In genomic region chr9:133888779-133889491, GRCh38 we compare ENCODE assay signal across 3 cellular contexts.
TF ChIP-seq lines count a peak whose summit lies in the region.

No MANE protein-coding gene starts in this region.

TF ChIP-seq in SK-N-SH, 30 proteins besides CTCF, POLR2A, EP300 and RAD21 (continued from another document and continues in another):
- TF ChIP-seq ZBTB33 (IDR thresholded peaks at IDR 0.05; ENCODE audit: borderline replicate concordance, low read depth) (no peak), MEF2A (IDR thresholded peaks at IDR 0.05; ENCODE audit: borderline replicate concordance, low read depth) (no peak), YY1 (IDR thresholded peaks at IDR 0.05; ENCODE audit: low read depth) (no peak), TEAD4 (IDR thresholded peaks at IDR 0.05; ENCODE audit: borderline replicate concordance, insufficient read depth) (no peak), MAX (IDR thresholded peaks at IDR 0.05; ENCODE audit: low read depth) (no peak), USF1 (IDR thresholded peaks at IDR 0.05; ENCODE audit: borderline replicate concordance, low read depth) (no peak), GABPA (IDR thresholded peaks at IDR 0.05; ENCODE audit: low read depth) (no peak), NRF1 (IDR thresholded peaks at IDR 0.05; ENCODE audit: low read depth, low read length) (no peak), USF2 (IDR thresholded peaks at IDR 0.05; ENCODE audit: borderline replicate concordance, low read depth, low read length) (no peak), GATA2 (CRISPR knock-in tag; IDR thresholded peaks at IDR 0.05) (no peak; the same call in 1 of the 2 replicates), NFIC (IDR thresholded peaks at IDR 0.05; ENCODE audit: borderline replicate concordance) (no peak), EZH2phosphoT487 (IDR thresholded peaks at IDR 0.05; ENCODE audit: borderline replicate concordance, low read depth) (no peak)

TF ChIP-seq in SK-N-SH treated with all-trans-retinoic acid at 6 μM for 48 hours, 23 proteins besides CTCF, POLR2A, EP300 and RAD21:
- no peak for TF ChIP-seq CREB5 (CRISPR knock-in tag; IDR thresholded peaks at IDR 0.05; ENCODE audit: low read depth)
- no peak for TF ChIP-seq ZFP3 (CRISPR knock-in tag; IDR thresholded peaks at IDR 0.05)
- TF ChIP-seq ZFP30 (CRISPR knock-in tag; IDR thresholded peaks at IDR 0.05), result no peak
- TF ChIP-seq RARB (CRISPR knock-in tag; IDR thresholded peaks at IDR 0.05), result no peak
- TF ChIP-seq PATZ1 (CRISPR knock-in tag; IDR thresholded peaks at IDR 0.05; ENCODE audit: borderline replicate concordance), result no peak
- TF ChIP-seq OSR1 (CRISPR knock-in tag; IDR thresholded peaks at IDR 0.05), result no peak
- no peak for TF ChIP-seq ZNF8 (CRISPR knock-in tag; IDR thresholded peaks at IDR 0.05)
- TF ChIP-seq PPARA (CRISPR knock-in tag; IDR thresholded peaks at IDR 0.05; ENCODE audit: borderline replicate concordance), result no peak
- no peak for TF ChIP-seq TCF4 (CRISPR knock-in tag; IDR thresholded peaks at IDR 0.05; ENCODE audit: borderline replicate concordance)
- no peak for TF ChIP-seq SNAI2 (CRISPR knock-in tag; IDR thresholded peaks at IDR 0.05)
- TF ChIP-seq ZNF565 (CRISPR knock-in tag; conservative IDR thresholded peaks at IDR 0.05; ENCODE audit: low read depth), result no peak
- no peak for TF ChIP-seq ESRRG (CRISPR knock-in tag; IDR thresholded peaks at IDR 0.05)
- no peak for TF ChIP-seq ARNTL (CRISPR knock-in tag; IDR thresholded peaks at IDR 0.05; ENCODE audit: borderline replicate concordance, low read depth)
- TF ChIP-seq TOX (CRISPR knock-in tag; IDR thresholded peaks at IDR 0.05; ENCODE audit: borderline replicate concordance), result no peak

TF ChIP-seq in HepG2, 621 proteins besides CTCF, POLR2A, EP300 and RAD21:
- TF ChIP-seq HNF1B (CRISPR knock-in tag; IDR thresholded peaks at IDR 0.05) (0 out of 2 replicates have a peak, but pooled peaks have one; percentile 17), ZNF598 (CRISPR knock-in tag; IDR thresholded peaks at IDR 0.05; ENCODE audit: borderline replicate concordance) (no peak), PCBP1 (IDR thresholded peaks at IDR 0.05; ENCODE audit: borderline replicate concordance, low read depth, low read length) (0 out of 2 replicates have a peak, but pooled peaks have one; percentile 6), HDAC6 (IDR thresholded peaks at IDR 0.05; ENCODE audit: low read depth, low read length) (no peak), SKIL (CRISPR knock-in tag; IDR thresholded peaks at IDR 0.05; ENCODE audit: borderline replicate concordance) (0 out of 2 replicates have a peak, but pooled peaks have one; percentile 2), SP2 (CRISPR knock-in tag; IDR thresholded peaks at IDR 0.05) (0 out of 2 replicates have a peak, but pooled peaks have one; percentile 22), ARNT (IDR thresholded peaks at IDR 0.05) (no peak), ZNF724P (CRISPR knock-in tag; IDR thresholded peaks at IDR 0.05; ENCODE audit: borderline replicate concordance) (no peak), DDIT3 (CRISPR knock-in tag; IDR thresholded peaks at IDR 0.05) (no peak), HNRNPL (IDR thresholded peaks at IDR 0.05; ENCODE audit: low read depth, low read length) (peak; percentile 73; the same call in 1 of the 2 replicates), SALL2 (CRISPR knock-in tag; IDR thresholded peaks at IDR 0.05) (no peak; the same call in 1 of the 2 replicates), AGO2 (optimal IDR thresholded peaks at IDR 0.05; ENCODE audit: low read depth, low read length) (peak; percentile 61), RBM39 (IDR thresholded peaks at IDR 0.05; ENCODE audit: low read depth, low read length, poor library complexity, severe bottlenecking) (peak; percentile 39), TARDBP (CRISPR knock-in tag; IDR thresholded peaks at IDR 0.05) (0 out of 2 replicates have a peak, but pooled peaks have one; percentile 6), ZNF281 (CRISPR knock-in tag; IDR thresholded peaks at IDR 0.05; ENCODE audit: borderline replicate concordance) (0 out of 2 replicates have a peak, but pooled peaks have one; percentile 1)
